In genomic region chr3:64214002-64214696, GRCh38 we compare ENCODE assay signal across 11 cellular contexts. TPM values are rescaled to one million over a fixed set of nuclear protein-coding genes. Genes with fewer than 3 reads are reported as not detected.
A peak's percentile ranks its signal among the peaks of the same experiment; 100 is the strongest.
DNase-seq lines count a peak whose midpoint lies in the region; ATAC-seq and TF ChIP-seq lines count a peak whose summit lies in the region.
"Had no signal": no experiment of that assay in that cellular context is flagged by ENCODE, and none has a peak within 500 bp of the region (broad histone marks: within the 10 kb centered on the region; RNA-seq: fewer than 3 reads in every experiment).

No MANE protein-coding gene starts in this region.

- H3K79me2 ChIP-seq in GM23338 (replicated peaks; ENCODE audit: insufficient read depth), result no peaks in the 10 kb centered on the region

- H3K4me3 Mint-ChIP-seq in GM23338, result no peak overlapping the region
- H3K4me3 Mint-ChIP-seq in activated T-helper 17 cell treated with anti-CD3 and anti-CD28 coated beads, Interleukin-2, amount 50 U/mL, for 72 hours, result no peak overlapping the region
- H3K4me3 Mint-ChIP-seq: activated naive CD8-positive, alpha-beta T cell; natural killer cell had no signal

- no peak for DNase-seq in GM23338 (ENCODE audit: low spot score)
- peak; percentile 75 to 87 (median 79) for DNase-seq in heart left ventricle
- DNase-seq in gastrocnemius medialis, result peak in 1 of 2 donors; percentile 19
- DNase-seq in DMS153 (lab: John Stamatoyannopoulos, UW), result no peak
- DNase-seq: natural killer cell, PC-3 had no signal

- WGBS in heart left ventricle, 4 donors, result 29 to 45% (median 37%) methylated on average over 10 of the region's 10 CpGs

- intact Hi-C loops in heart left ventricle (cut with DNase I) (loop anchor here in 3 of 10 donors (5.0 to 10.0 kb wide), 3 partner anchors 49 to 179 kb away; no protein-coding TSS in a partner anchor), gastrocnemius medialis (cut with DNase I; ENCODE audit: low total_unique reads) (no loop called here)

- H3K27me3 ChIP-seq in GM23338 (ENCODE audit: insufficient read depth) (peaks cover 14% of the 10 kb centered on the region), heart left ventricle (no peaks in the 10 kb centered on the region), gastrocnemius medialis (no peaks in the 10 kb centered on the region)

- peaks cover 44% of the 10 kb centered on the region for H3K4me1 ChIP-seq in GM23338 (ENCODE audit: insufficient read depth)
- H3K4me1 ChIP-seq in heart left ventricle, result peaks cover 3 to 89% (median 50%) of the 10 kb centered on the region in 12 donors
- H3K4me1 ChIP-seq in gastrocnemius medialis, result peaks cover 22 to 30% of the 10 kb centered on the region in 2 donors

- H3K9me2 ChIP-seq in GM23338 (ENCODE audit: insufficient read depth), result peaks cover 9% of the 10 kb centered on the region

- no peaks in the 10 kb centered on the region for H3K9me3 Mint-ChIP-seq in GM23338
- no peaks in the 10 kb centered on the region for H3K9me3 Mint-ChIP-seq in activated T-helper 17 cell treated with anti-CD3 and anti-CD28 coated beads, Interleukin-2, amount 50 U/mL, for 72 hours

- in situ Hi-C loops in gastrocnemius medialis (cut with MboI; ENCODE audit: low sequenced_read_pairs in 4 of 4), result no loop called here

- no peak overlapping the region for H2AFZ ChIP-seq in GM23338

- peaks cover 7% of the 10 kb centered on the region for H3K27me3 Mint-ChIP-seq in GM23338 (ENCODE audit: insufficient read depth, low read depth, poor library complexity)
- H3K27me3 Mint-ChIP-seq in activated T-helper 17 cell treated with anti-CD3 and anti-CD28 coated beads, Interleukin-2, amount 50 U/mL, for 72 hours, result no peaks in the 10 kb centered on the region

- TF ChIP-seq POLR2A in heart left ventricle (IDR thresholded peaks at IDR 0.05) (no peak), gastrocnemius medialis (IDR thresholded peaks at IDR 0.05) (no peak)

- no peaks in the 10 kb centered on the region for H4K20me1 ChIP-seq in GM23338 (replicated peaks; ENCODE audit: insufficient read depth)

- H3K9me3 ChIP-seq in heart left ventricle (no peaks in the 10 kb centered on the region), gastrocnemius medialis (no peaks in the 10 kb centered on the region)

- TF ChIP-seq CTCF in GM23338 (conservative IDR thresholded peaks at IDR 0.05; ENCODE audit: low read depth in 2 of 2) (no peak), WI38 (IDR thresholded peaks at IDR 0.05; ENCODE audit: low read depth, low read length) (no peak), heart left ventricle (IDR thresholded peaks at IDR 0.05) (no peak), gastrocnemius medialis (IDR thresholded peaks at IDR 0.05 in 4 of 5, conservative IDR thresholded peaks at IDR 0.05 in 1 of 5) (no peak)

- H3K4me1 Mint-ChIP-seq in GM23338, result peaks cover 44% of the 10 kb centered on the region
- no peaks in the 10 kb centered on the region for H3K4me1 Mint-ChIP-seq in activated T-helper 17 cell treated with anti-CD3 and anti-CD28 coated beads, Interleukin-2, amount 50 U/mL, for 72 hours
- H3K4me1 Mint-ChIP-seq: natural killer cell had no signal

- H3K27ac ChIP-seq in GM23338 (ENCODE audit: low read depth) (no peak overlapping the region), heart left ventricle (peak overlapping the region; percentile 26 to 84 (median 74)), gastrocnemius medialis (peak overlapping the region; percentile 45 to 70 (median 64))

- H3K4me3 ChIP-seq in GM23338, result no peak overlapping the region
- H3K4me3 ChIP-seq in WI38 (ENCODE audit: low read depth, low read length), result peak overlapping the region; percentile 53
- peak overlapping the region in 9 of 12 donors; percentile 10 to 48 (median 38) for H3K4me3 ChIP-seq in heart left ventricle
- peak overlapping the region; percentile 20 to 41 (median 23) for H3K4me3 ChIP-seq in gastrocnemius medialis

- H3K36me3 Mint-ChIP-seq in GM23338 (ENCODE audit: low read depth), result no peaks in the 10 kb centered on the region
- H3K36me3 Mint-ChIP-seq in activated T-helper 17 cell treated with anti-CD3 and anti-CD28 coated beads, Interleukin-2, amount 50 U/mL, for 72 hours (ENCODE audit: low read depth), result no peaks in the 10 kb centered on the region
- H3K36me3 Mint-ChIP-seq: activated naive CD8-positive, alpha-beta T cell; natural killer cell had no signal

- no peak overlapping the region for H3K27ac Mint-ChIP-seq in GM23338
- H3K27ac Mint-ChIP-seq in activated T-helper 17 cell treated with anti-CD3 and anti-CD28 coated beads, Interleukin-2, amount 50 U/mL, for 72 hours, result no peak overlapping the region
- H3K27ac Mint-ChIP-seq: activated naive CD8-positive, alpha-beta T cell; natural killer cell had no signal

- H3K36me3 ChIP-seq in GM23338 (ENCODE audit: insufficient read depth) (no peaks in the 10 kb centered on the region), heart left ventricle (no peaks in the 10 kb centered on the region), gastrocnemius medialis (no peaks in the 10 kb centered on the region)

- ATAC-seq in GM23338 (no peak), heart left ventricle (peak; percentile 27 to 58 (median 50)), gastrocnemius medialis (peak in 1 of 2 donors; percentile 40), GM21825 (IDR thresholded peaks at IDR 0.05; ENCODE audit: unreplicated experiment) (no peak), GM21390 (IDR thresholded peaks at IDR 0.05; ENCODE audit: unreplicated experiment) (no peak)
- no peak for ATAC-seq in activated T-helper 17 cell treated with anti-CD3 and anti-CD28 coated beads, Interleukin-2, amount 50 U/mL, for 72 hours (replicated peaks)
- ATAC-seq: natural killer cell, PC-3 had no signal

- H3F3A ChIP-seq in GM23338 (replicated peaks; ENCODE audit: low read depth), result no peaks in the 10 kb centered on the region

- H3K4me2 ChIP-seq in GM23338, result peak overlapping the region; percentile 39

TF ChIP-seq in GM23338, 12 proteins besides CTCF, POLR2A, EP300 and RAD21 (continues in another document):
- TF ChIP-seq ZNF331 (CRISPR knock-in tag; IDR thresholded peaks at IDR 0.05; ENCODE audit: low read depth) (no peak), NANOG (IDR thresholded peaks at IDR 0.05; ENCODE audit: borderline replicate concordance) (no peak), CREB1 (CRISPR knock-in tag; IDR thresholded peaks at IDR 0.05; ENCODE audit: low read depth) (no peak), POLR2AphosphoS5 (IDR thresholded peaks at IDR 0.05; ENCODE audit: low read depth) (no peak), STAT1 (IDR thresholded peaks at IDR 0.05; ENCODE audit: unreplicated experiment) (no peak)

RNA-seq across cellular contexts. Expression of gene PRICKLE2, which starts 11.1 kb away (rescaled TPM):
- 12.0 and 12.5 TPM in 2 replicates for total RNA-seq in GM23338 (2014; rRNA removed; shearing (Covaris generic))
- polyA plus RNA-seq in GM23338 (2016; fragmentation: Nextera tagmentation; extraction: Ambion mirVana) (0.80 and 1.1 TPM in 2 replicates), heart left ventricle (1 to 10 TPM; 1.5 to 3.9 TPM)
- total RNA-seq in heart left ventricle (10 to 100 TPM in 3 of 9 donors, 1 to 10 TPM in 6; 4.3 to 15.2 (median 7.8) TPM), gastrocnemius medialis (1 to 10 TPM; 3.6 to 6.7 (median 4.6) TPM)
- not detected for total RNA-seq in activated T-helper 17 cell treated with anti-CD3 and anti-CD28 coated beads, Interleukin-2, amount 50 U/mL, for 72 hours

Comparison
In these comparisons a context has a peak if more than half of its experiments do, and no peak if none do; other contexts are left out.
1. ATAC-seq: peak in heart left ventricle (4 of 4); none in GM23338 (single experiment), GM21825 (single experiment), activated T-helper 17 cell treated with anti-CD3 and anti-CD28 coated beads, Interleukin-2, amount 50 U/mL, for 72 hours (single experiment) and GM21390 (single experiment).
2. DNase-seq: peak in heart left ventricle (5 of 5); none in GM23338 (single experiment) and DMS153 (single experiment).
3. RNA of gene PRICKLE2, which starts 11.1 kb away (total RNA-seq): 12.0 to 12.5 TPM in GM23338, 4.3 to 15.2 TPM in heart left ventricle and 3.6 to 6.7 TPM in gastrocnemius medialis; not detected in activated T-helper 17 cell treated with anti-CD3 and anti-CD28 coated beads, Interleukin-2, amount 50 U/mL, for 72 hours; every median in the first group is over 4 times any median in the second.